Comparison of ENCODE assay signal across 8 cellular contexts in genomic region chr6:27894839-27895762, GRCh38. TPM values are rescaled to one million over a fixed set of nuclear protein-coding genes. Genes with fewer than 3 reads are reported as not detected.
DNase-seq lines count a peak whose midpoint lies in the region; ATAC-seq and TF ChIP-seq lines count a peak whose summit lies in the region.

No MANE protein-coding gene starts in this region.

- H3K27me3 Mint-ChIP-seq in T-cell = no peaks in the 10 kb centered on the region

- DNase-seq in activated gamma-delta T cell treated with Interleukin-2 at 50 U/mL for 16 hours (peak; percentile 57), activated gamma-delta T cell (lab: John Stamatoyannopoulos, UW) (no peak), NCI-H146 (lab: John Stamatoyannopoulos, UW) (peak; percentile 87), T-cell (peak in 33 of 34 experiments; percentile 38 to 72 (median 54)), body of pancreas (peak; percentile 47 to 70 (median 53)), hypothalamus (lab: John Stamatoyannopoulos, UW) (peak in 31 of 51 donors; percentile 8 to 85 (median 35))

- H3K9me3 Mint-ChIP-seq in T-cell = peaks cover 0 to 6% (median 3%) of the 10 kb centered on the region in 3 donors

- intact Hi-C loops in body of pancreas (cut with DNase I) = loop anchor here (10.0 kb wide), 1 partner anchor 120 kb away; no protein-coding TSS in a partner anchor

- H3K4me1 Mint-ChIP-seq in T-cell = peaks cover 23 to 27% (median 24%) of the 10 kb centered on the region in 3 donors

- CTCF ChIA-PET in T-cell (lab: Charles Lee) = interaction anchor here (0.7 to 5.9 kb wide), 24 partner anchors 11 to 768 kb away, joined by 3 to 134 read pairs (median 10); a partner anchor contains a TSS

- H3K36me3 ChIP-seq in body of pancreas (replicated peaks in 1 of 2; ENCODE audit: insufficient read depth in 1 of 2, low read depth in 2 of 2) (no peaks in the 10 kb centered on the region), rectal smooth muscle tissue (ENCODE audit: control insufficient read depth, insufficient read depth, low read length) (no peaks in the 10 kb centered on the region)

- peak overlapping the region in 3 of 4 donors; percentile 53 to 68 (median 61) for H3K27ac ChIP-seq in body of pancreas
- peak overlapping the region; percentile 92 for H3K27ac ChIP-seq in rectal smooth muscle tissue (ENCODE audit: low read depth, low read length)

- H3K27ac Mint-ChIP-seq in T-cell = no peak overlapping the region

- no peak overlapping the region for H3K4me3 Mint-ChIP-seq in T-cell

- peaks cover 0 to 5% of the 10 kb centered on the region in 2 donors for H3K27me3 ChIP-seq in body of pancreas
- peaks cover 13% of the 10 kb centered on the region for H3K27me3 ChIP-seq in rectal smooth muscle tissue (ENCODE audit: control insufficient read depth, insufficient read depth, low read length)

- TF ChIP-seq CTCF in body of pancreas (IDR thresholded peaks at IDR 0.05) = peak; percentile 67 to 93 (median 83)

- peaks cover 38% of the 10 kb centered on the region for H3K4me1 ChIP-seq in body of pancreas
- peaks cover 2% of the 10 kb centered on the region for H3K4me1 ChIP-seq in rectal smooth muscle tissue (ENCODE audit: control insufficient read depth, insufficient read depth, low read length)

- peak overlapping the region; percentile 20 to 36 for H3K4me3 ChIP-seq in body of pancreas
- peak overlapping the region; percentile 99 for H3K4me3 ChIP-seq in rectal smooth muscle tissue (ENCODE audit: low read length)

- no peaks in the 10 kb centered on the region for H3K9me3 ChIP-seq in body of pancreas

- 0 to 1% methylated on average over 28 of the region's 28 CpGs for WGBS in body of pancreas, 2 donors

- POLR2A ChIA-PET in T-cell (lab: Charles Lee) = interaction anchor here (0.6 to 6.3 kb wide), 17 partner anchors 23 to 1863 kb away, joined by 3 to 446 read pairs (median 24); a partner anchor contains a TSS

- peak; percentile 21 to 41 (median 35) for ATAC-seq in T-cell (replicated peaks in 1 of 4)
- peak; percentile 59 for ATAC-seq in body of pancreas
- ATAC-seq in GM18870 (IDR thresholded peaks at IDR 0.05; ENCODE audit: unreplicated experiment) = no peak

- no peaks in the 10 kb centered on the region for H3K36me3 Mint-ChIP-seq in T-cell

- peak in 2 of 3 donors; percentile 14 to 16 for TF ChIP-seq POLR2A in body of pancreas (IDR thresholded peaks at IDR 0.05)

- H3K9ac ChIP-seq in rectal smooth muscle tissue (ENCODE audit: low read length) = peak overlapping the region; percentile 76

RNA-seq across cellular contexts. Expression of gene OR2B2, which starts 17.1 kb away (rescaled TPM):
- total RNA-seq in T-cell (not detected), body of pancreas (not detected)
